In genomic region chr18:13159579-13159978, GRCh38 we compare ENCODE assay signal across 2 cellular contexts.
A peak's percentile ranks its signal among the peaks of the same experiment; 100 is the strongest.
TF ChIP-seq lines count a peak whose summit lies in the region.

No MANE protein-coding gene starts in this region.

TF ChIP-seq in HCT116, 20 proteins besides CTCF, POLR2A, EP300 and RAD21:
- no peak for TF ChIP-seq REST (IDR thresholded peaks at IDR 0.05; ENCODE audit: low read depth)
- no peak for TF ChIP-seq ZFX (IDR thresholded peaks at IDR 0.05)
- TF ChIP-seq ATF3 (IDR thresholded peaks at IDR 0.05): no peak
- TF ChIP-seq MAX (IDR thresholded peaks at IDR 0.05): no peak
- TF ChIP-seq EZH2 (IDR thresholded peaks at IDR 0.05): no peak
- no peak for TF ChIP-seq FOSL1 (IDR thresholded peaks at IDR 0.05; ENCODE audit: low read depth)
- TF ChIP-seq CBX3 (IDR thresholded peaks at IDR 0.05; ENCODE audit: low read depth): no peak
- TF ChIP-seq ZNF274 (IDR thresholded peaks at IDR 0.05; ENCODE audit: low read depth, low read length): no peak
- no peak for TF ChIP-seq ZBTB33 (IDR thresholded peaks at IDR 0.05; ENCODE audit: extremely low read depth, insufficient replicate concordance, low read length)
- no peak for TF ChIP-seq CEBPB (IDR thresholded peaks at IDR 0.05; ENCODE audit: low read depth)
- no peak for TF ChIP-seq ELF1 (IDR thresholded peaks at IDR 0.05; ENCODE audit: borderline replicate concordance, low read depth)
- no peak for TF ChIP-seq SP1 (IDR thresholded peaks at IDR 0.05; ENCODE audit: low read depth)

TF ChIP-seq in K562, 482 proteins besides CTCF, POLR2A, EP300 and RAD21 (continued from another document):
- no peak for TF ChIP-seq ETV5 (CRISPR knock-in tag; IDR thresholded peaks at IDR 0.05; ENCODE audit: low read depth)
- TF ChIP-seq NR0B1 (IDR thresholded peaks at IDR 0.05; ENCODE audit: partially characterized antibody): no peak
- TF ChIP-seq BMI1 (IDR thresholded peaks at IDR 0.05; ENCODE audit: low read length): no peak
- no peak for TF ChIP-seq KHSRP (IDR thresholded peaks at IDR 0.05)
- TF ChIP-seq RNF219 (CRISPR knock-in tag; IDR thresholded peaks at IDR 0.05): no peak
- no peak for TF ChIP-seq WHSC1 (IDR thresholded peaks at IDR 0.05; ENCODE audit: low read length)
- no peak for TF ChIP-seq CUX1 (CRISPR knock-in tag; IDR thresholded peaks at IDR 0.05)
- TF ChIP-seq ZNF124 (CRISPR knock-in tag; IDR thresholded peaks at IDR 0.05): no peak
- no peak for TF ChIP-seq ZBTB5 (IDR thresholded peaks at IDR 0.05)
- TF ChIP-seq NUFIP1 (IDR thresholded peaks at IDR 0.05; ENCODE audit: partially characterized antibody): no peak
- peak; percentile 7; the same call in 1 of the 2 replicates for TF ChIP-seq ZNF316 (IDR thresholded peaks at IDR 0.05)
- peak; percentile 63 for TF ChIP-seq SMC3 (conservative IDR thresholded peaks at IDR 0.05; ENCODE audit: insufficient read depth, low read depth, low read length)
- TF ChIP-seq MCM2 (IDR thresholded peaks at IDR 0.05; ENCODE audit: low read depth): no peak
- no peak for TF ChIP-seq LARP7 (IDR thresholded peaks at IDR 0.05)
- TF ChIP-seq C11orf30 (IDR thresholded peaks at IDR 0.05; ENCODE audit: low read depth): peak; percentile 18; the same call in 1 of the 2 replicates
- no peak for TF ChIP-seq ZBTB43 (CRISPR knock-in tag; IDR thresholded peaks at IDR 0.05)
- TF ChIP-seq PCBP2 (IDR thresholded peaks at IDR 0.05; ENCODE audit: low read depth, low read length, poor library complexity, severe bottlenecking): no peak
- no peak for TF ChIP-seq ARHGAP35 (IDR thresholded peaks at IDR 0.05; ENCODE audit: partially characterized antibody)
- no peak for TF ChIP-seq ARID1B (IDR thresholded peaks at IDR 0.05)
- TF ChIP-seq CCNT2 (IDR thresholded peaks at IDR 0.05; ENCODE audit: borderline replicate concordance, extremely low read depth, insufficient read length, low read depth, low read length): no peak
